10 cellular contexts compared by ENCODE assay signal in genomic region chr19:1167687-1168561, GRCh38. TPM values are rescaled to one million over a fixed set of nuclear protein-coding genes. Genes with fewer than 3 reads are reported as not detected.
DNase-seq lines count a peak whose midpoint lies in the region; ATAC-seq, FAIRE-seq and TF ChIP-seq lines count a peak whose summit lies in the region.
"Had no signal": no experiment of that assay in that cellular context is flagged by ENCODE, and none has a peak within 500 bp of the region (broad histone marks: within the 10 kb centered on the region; RNA-seq: fewer than 3 reads in every experiment).

No MANE protein-coding gene starts in this region.

- H3K4me1 ChIP-seq in DND-41 (ENCODE audit: insufficient read depth, low read length) (peaks cover 29% of the 10 kb centered on the region), kidney (ENCODE audit: control insufficient read depth in 1 of 2, insufficient read depth in 1 of 2, low read depth in 1 of 2, low read length in 2 of 2) (peaks cover 34 to 57% of the 10 kb centered on the region in 2 donors)

- H3K9me3 ChIP-seq in DND-41 (ENCODE audit: insufficient read depth, low read length, severe bottlenecking): no peaks in the 10 kb centered on the region
- no peaks in the 10 kb centered on the region for H3K9me3 ChIP-seq in kidney (ENCODE audit: control insufficient read depth in 1 of 2, low read length in 2 of 2)

- POLR2A ChIA-PET in WTC11 (lab: Charles Lee): interaction anchor here (0.5 kb wide), 1 partner anchor 20 kb away, joined by 3 read pairs; no protein-coding TSS in a partner anchor

- no peak for FAIRE-seq in kidney (lab: Jason Lieb, UNC)

- no peaks in the 10 kb centered on the region for H3K27me3 ChIP-seq in DND-41 (ENCODE audit: insufficient read depth, low read length, poor library complexity)

- H3K4me3 Mint-ChIP-seq in WTC11: no peak overlapping the region

- peaks cover 65% of the 10 kb centered on the region for H4K20me1 ChIP-seq in DND-41 (ENCODE audit: insufficient read depth, low read length)

- H3K36me3 Mint-ChIP-seq in WTC11: no peaks in the 10 kb centered on the region; the same call in 1 of the 2 replicates

- H2AFZ ChIP-seq in DND-41 (ENCODE audit: low read depth, low read length): no peak overlapping the region

- H3K9me3 Mint-ChIP-seq in WTC11: no peaks in the 10 kb centered on the region

- no peaks in the 10 kb centered on the region for H3K27me3 Mint-ChIP-seq in WTC11 (ENCODE audit: low read depth)

- H3K4me1 Mint-ChIP-seq in WTC11: peaks cover 31% of the 10 kb centered on the region

- H3K4me2 ChIP-seq in DND-41 (ENCODE audit: insufficient read depth, low read length): no peak overlapping the region

- ATAC-seq in DND-41 (ENCODE audit: insufficient read depth, low read depth) (peak; percentile 55; the same call in 2 of the 3 replicates), WTC11 (no peak), sciatic nerve (no peak), HG03520 (IDR thresholded peaks at IDR 0.05; ENCODE audit: unreplicated experiment) (no peak)

- H3K36me3 ChIP-seq in DND-41 (ENCODE audit: insufficient read depth, low read length): peaks cover 12% of the 10 kb centered on the region
- peaks cover 0 to 3% of the 10 kb centered on the region in 2 donors for H3K36me3 ChIP-seq in kidney (ENCODE audit: control insufficient read depth in 1 of 2, insufficient read depth in 2 of 2, low read length in 2 of 2)

- intact Hi-C loops in kidney (cut with DNase I): no loop called here
- intact Hi-C loops in sciatic nerve (cut with DNase I): no loop called here

- H3K79me2 ChIP-seq in DND-41 (ENCODE audit: insufficient read depth, low read length): peaks cover 78% of the 10 kb centered on the region

- H3K9ac ChIP-seq in DND-41 (ENCODE audit: low read depth, low read length) (no peak overlapping the region), kidney (ENCODE audit: low read length in 2 of 2) (peak overlapping the region in 1 of 2 donors; percentile 46)

- TF ChIP-seq CTCF in DND-41 (IDR thresholded peaks at IDR 0.05; ENCODE audit: borderline replicate concordance, extremely low read depth, low read length, poor library complexity, severe bottlenecking) (no peak), WTC11 (IDR thresholded peaks at IDR 0.05) (no peak), kidney (IDR thresholded peaks at IDR 0.05; ENCODE audit: borderline replicate concordance, extremely low read depth, insufficient read depth) (no peak)

- H3K27ac Mint-ChIP-seq in WTC11: no peak overlapping the region

- H3K27ac ChIP-seq in DND-41 (ENCODE audit: low read length) (no peak overlapping the region), kidney (ENCODE audit: low read depth in 2 of 2, low read length in 2 of 2) (peak overlapping the region; percentile 74 to 87)

- CTCF ChIA-PET in WTC11 (lab: Charles Lee): interaction anchor here (0.7 to 2.6 kb wide), 3 partner anchors 18 to 54 kb away, joined by 3 to 8 read pairs (median 3); no protein-coding TSS in a partner anchor

- DNase-seq in DND-41: peak; percentile 67
- peak; percentile 19 for DNase-seq in WTC11 (ENCODE audit: low spot score)
- DNase-seq in kidney: peak; percentile 75
- DNase-seq in sciatic nerve (ENCODE audit: low spot score): peak; percentile 57
- no peak for DNase-seq in effector CD4-positive, alpha-beta T cell
- no peak for DNase-seq in stimulated activated CD4-positive, alpha-beta T cell treated with anti-CD3 and anti-CD28 coated beads, Interleukin-2, amount 100 ng/mL, for 24 hours
- no peak for DNase-seq in NCI-H82 treated with DMSO at 0.1 percent for 48 hours (lab: John Stamatoyannopoulos, UW; ENCODE audit: unreplicated experiment)
- DNase-seq: NCI-H1694, retina had no signal

- H3K4me3 ChIP-seq in DND-41 (ENCODE audit: low read depth in 1 of 2, low read length in 2 of 2): no peak overlapping the region
- no peak overlapping the region for H3K4me3 ChIP-seq in kidney (ENCODE audit: low read length in 2 of 2)

TF ChIP-seq in WTC11, 78 proteins besides CTCF, POLR2A, EP300 and RAD21:
- TF ChIP-seq STAT6 (CRISPR knock-in tag; conservative IDR thresholded peaks at IDR 0.05; ENCODE audit: low read depth) (no peak), ZNF671 (CRISPR knock-in tag; IDR thresholded peaks at IDR 0.05) (no peak), ZNF281 (CRISPR knock-in tag; IDR thresholded peaks at IDR 0.05) (no peak), E2F5 (CRISPR knock-in tag; IDR thresholded peaks at IDR 0.05) (no peak)
TF ChIP-seq in WTC11: peak in this region for 0.

RNA-seq across cellular contexts. Expression of gene SBNO2, which starts 6.1 kb away (rescaled TPM):
- total RNA-seq in WTC11 (2021) (40.7 to 57.3 TPM (median 48.0 TPM) in 3 replicates), kidney (156 TPM), sciatic nerve (131 TPM)
- 12.2 TPM for polyA plus RNA-seq in kidney (ENCODE audit: insufficient read depth, low read depth, low replicate concordance)

RNA-seq across cellular contexts. Expression of gene STK11, which starts 37.7 kb away (rescaled TPM):
- total RNA-seq in WTC11 (2021) (106 to 112 TPM (median 106 TPM) in 3 replicates), kidney (57.7 TPM), sciatic nerve (57.2 TPM)
- polyA plus RNA-seq in kidney (ENCODE audit: insufficient read depth, low read depth, low replicate concordance): 40.7 TPM

Comparison
In these comparisons a context has a peak if more than half of its experiments do, and no peak if none do; other contexts are left out.
1. DNase-seq: peak in DND-41 (single experiment), WTC11 (single experiment), kidney (single experiment) and sciatic nerve (single experiment); none in effector CD4-positive, alpha-beta T cell (single experiment), stimulated activated CD4-positive, alpha-beta T cell treated with anti-CD3 and anti-CD28 coated beads, Interleukin-2, amount 100 ng/mL, for 24 hours (0 of 2) and NCI-H82 treated with DMSO at 0.1 percent for 48 hours (single experiment).